ENCODE assay signal across 9 cellular contexts in the genomic region with DNA sequence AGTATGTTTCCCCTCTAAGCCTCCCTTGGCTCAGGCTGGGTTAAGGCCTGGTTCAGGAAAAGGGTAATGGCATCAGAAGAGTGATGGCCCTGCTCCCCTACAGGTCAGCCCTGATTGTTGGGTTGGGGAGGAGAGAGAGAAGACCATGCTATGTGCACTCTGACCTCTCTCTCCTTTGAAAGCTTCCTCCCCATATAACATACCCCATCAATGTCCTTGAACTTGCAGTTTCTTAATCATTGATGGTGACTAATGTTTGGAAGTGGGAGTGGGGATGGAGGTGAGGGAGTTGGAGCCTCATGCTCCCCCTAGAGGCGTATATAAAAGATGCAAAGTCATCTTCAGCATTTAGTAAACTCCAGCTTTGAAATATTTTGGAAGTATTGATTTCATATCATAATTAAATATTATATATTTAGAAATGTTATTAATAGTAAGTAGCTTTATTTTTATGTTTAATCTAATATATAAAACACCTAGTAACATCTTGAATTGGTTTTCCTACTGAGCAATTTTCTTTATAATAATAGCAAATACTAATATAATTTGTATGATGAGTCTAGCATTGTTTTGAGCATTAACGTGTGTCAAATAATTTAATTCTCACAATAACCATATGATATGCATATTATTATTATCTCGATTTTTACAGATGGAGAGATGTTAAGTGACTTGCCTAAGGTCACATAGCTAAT. TPM values are rescaled to one million over a fixed set of nuclear protein-coding genes. Genes with fewer than 3 reads are reported as not detected.
DNase-seq lines count a peak whose midpoint lies in the region; ATAC-seq and TF ChIP-seq lines count a peak whose summit lies in the region.
"Had no signal": no experiment of that assay in that cellular context is flagged by ENCODE, and none has a peak within 500 bp of the region (broad histone marks: within the 10 kb centered on the region; RNA-seq: fewer than 3 reads in every experiment).

No MANE protein-coding gene starts in this region.

- in situ Hi-C loops in GM13977 (cut with MboI; ENCODE audit: low pct_unique_long_range_greater_than_20kb, low sequenced_read_pairs, unreplicated experiment) = loop anchor here (25.0 kb wide), 1 partner anchor 474 kb away; no protein-coding TSS in a partner anchor

- no peak overlapping the region for H3K4me3 ChIP-seq in choroid plexus epithelial cell (ENCODE audit: low read depth, low read length)

- no peaks in the 10 kb centered on the region for H3K36me3 Mint-ChIP-seq in neural crest cell (ENCODE audit: low read depth)

- H3K27ac Mint-ChIP-seq in neural crest cell (ENCODE audit: unreplicated experiment) = no peak overlapping the region

- peaks cover 4% of the 10 kb centered on the region for H3K9me3 Mint-ChIP-seq in neural crest cell

- DNase-seq in AG08396 (ENCODE audit: low spot score) (peak; percentile 62), GM13977 (ENCODE audit: low spot score) (no peak), MV-4-11 (lab: John Stamatoyannopoulos, UW) (peak; percentile 58), choroid plexus epithelial cell (ENCODE audit: low read depth) (peak; percentile 66), neural crest cell (ENCODE audit: low read depth, low spot score) (no peak), putamen (ENCODE audit: low spot score) (no peak), DMS114 treated with DMSO at 0.1 percent for 48 hours (lab: John Stamatoyannopoulos, UW; ENCODE audit: unreplicated experiment) (no peak)

- no peaks in the 10 kb centered on the region for H3K4me1 Mint-ChIP-seq in neural crest cell

- peak; percentile 52 for TF ChIP-seq CTCF in GM13977 (IDR thresholded peaks at IDR 0.05; ENCODE audit: extremely low read depth, insufficient read depth, missing control alignments)
- peak; percentile 77 for TF ChIP-seq CTCF in choroid plexus epithelial cell (conservative IDR thresholded peaks at IDR 0.05; ENCODE audit: low read depth, low read length)
- TF ChIP-seq CTCF in neural crest cell (conservative IDR thresholded peaks at IDR 0.05) = peak; percentile 71

- peaks cover 21% of the 10 kb centered on the region for H3K27me3 Mint-ChIP-seq in neural crest cell (ENCODE audit: low read depth)

- H3K4me3 Mint-ChIP-seq in neural crest cell = no peak overlapping the region

- no peak for ATAC-seq in GM18520 (IDR thresholded peaks at IDR 0.05; ENCODE audit: unreplicated experiment)

RNA-seq across cellular contexts. Expression of gene PLCL1, which starts 8.8 kb away (rescaled TPM):
- 0.32 and 0.72 TPM in 2 replicates for total RNA-seq in neural crest cell

RNA-seq across cellular contexts. Expression of gene BOLL, which starts 28.1 kb away (rescaled TPM):
- not detected in 2 replicates for total RNA-seq in neural crest cell
- total RNA-seq: dermis microvascular lymphatic vessel endothelial cell had no signal

Comparison
In these comparisons a context has a peak if more than half of its experiments do, and no peak if none do; other contexts are left out.
1. DNase-seq: peak in AG08396 (single experiment), MV-4-11 (single experiment) and choroid plexus epithelial cell (single experiment); none in GM13977 (single experiment), neural crest cell (single experiment), putamen (single experiment) and DMS114 treated with DMSO at 0.1 percent for 48 hours (single experiment).
2. Peak in every context shown above with its lines, with median percentiles within 50 percentile points of each other: CTCF ChIP-seq.